8 cellular contexts compared by ENCODE assay signal in the genomic region with DNA sequence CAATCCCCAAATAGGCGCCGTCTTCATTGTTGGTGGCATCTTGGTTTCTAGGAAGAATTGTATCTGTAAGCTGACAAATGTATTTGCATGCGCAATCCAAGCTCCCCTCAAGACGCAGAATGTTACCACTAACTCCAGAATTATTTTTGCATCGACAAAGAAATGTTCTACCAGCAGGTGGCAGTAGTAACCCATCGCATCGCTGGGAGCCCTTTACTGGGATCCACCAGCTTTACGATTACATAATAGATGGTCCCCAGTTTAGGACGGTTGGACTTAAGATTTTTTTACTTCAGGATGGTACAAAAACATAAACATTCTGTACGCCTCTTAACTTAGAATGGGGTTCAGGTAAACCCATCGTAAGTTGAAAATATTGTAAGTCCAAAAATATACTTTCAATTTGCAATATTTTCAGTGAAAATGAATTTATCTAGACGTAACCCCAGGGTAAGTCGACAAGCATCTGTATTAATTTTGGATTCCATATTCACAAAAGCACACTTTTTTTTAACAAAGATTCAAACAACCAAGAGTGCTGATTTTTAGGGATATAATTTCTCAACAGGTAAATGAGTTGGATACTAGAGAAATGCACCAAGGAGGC.
DNase-seq lines count a peak whose midpoint lies in the region; ATAC-seq, FAIRE-seq and TF ChIP-seq lines count a peak whose summit lies in the region.

No MANE protein-coding gene starts in this region.

- BruUV-seq in Panc1 (replicated peaks; lab: Mats Ljungman, UMichigan) (no TSS peak), K562 (replicated peaks; lab: Mats Ljungman, UMichigan) (no TSS peak)

- POLR2A ChIA-PET in A549 (lab: Yijun Ruan, JAX): no interaction called here
- POLR2A ChIA-PET in Panc1 (lab: Charles Lee): no interaction called here
- POLR2A ChIA-PET in K562 (lab: Yijun Ruan, JAX): interaction anchor here (0.6 to 0.9 kb wide), 4 partner anchors 16 to 1522 kb away, joined by 3 to 4 read pairs (median 3); no protein-coding TSS in a partner anchor

- H4K20me1 ChIP-seq in K562 (replicated peaks; ENCODE audit: control insufficient read depth, insufficient read depth, low read length): no peaks in the 10 kb centered on the region

- H3K4me3 ChIP-seq in A549: no peak overlapping the region
- no peak overlapping the region for H3K4me3 ChIP-seq in Panc1 (ENCODE audit: low read depth in 2 of 2, low read length in 2 of 2)
- H3K4me3 ChIP-seq in K562: no peak overlapping the region

- peak; percentile 57 to 82; a peak in 4 of 6 replicates for ATAC-seq in A549
- ATAC-seq in Panc1: peak; percentile 66; the same call in 1 of the 2 replicates
- peak; percentile 76 for ATAC-seq in K562
- ATAC-seq in HG02678 (IDR thresholded peaks at IDR 0.05; ENCODE audit: unreplicated experiment): no peak

- intact Hi-C loops in Panc1 (cut with micrococcal nuclease; ENCODE audit: unreplicated experiment) (no loop called here), K562 (cut with micrococcal nuclease) (loop anchor here (10.0 kb wide), 1 partner anchor 1484 kb away; no protein-coding TSS in a partner anchor)

- peak; percentile 51 to 74 for DNase-seq in A549 (ENCODE audit: low read depth in 1 of 2, low spot score in 1 of 2)
- DNase-seq in KG1 (lab: John Stamatoyannopoulos, UW): peak; percentile 42
- peak; percentile 39 for DNase-seq in Panc1 (ENCODE audit: low read depth, low spot score)
- peak; percentile 67 to 78 (median 76) for DNase-seq in K562 (ENCODE audit: extremely low read depth in 1 of 4, low spot score in 3 of 4)
- peak; percentile 86 for DNase-seq in iPS-NIHi11 (ENCODE audit: low spot score)
- DNase-seq in stimulated activated CD4-positive, alpha-beta T cell treated with anti-CD3 and anti-CD28 coated beads, Interleukin-15, amount 100 ng/mL, for 48 hours (ENCODE audit: low read depth in 2 of 2): peak; percentile 4 to 22

- CTCF ChIA-PET in A549 (lab: Yijun Ruan, JAX): interaction anchor here (0.6 to 5.2 kb wide), 21 partner anchors 10 to 1337 kb away, joined by 3 to 98 read pairs (median 4); no protein-coding TSS in a partner anchor
- CTCF ChIA-PET in Panc1 (lab: Charles Lee): interaction anchor here (0.5 to 0.7 kb wide), 3 partner anchors 25 to 1975 kb away, joined by 3 to 8 read pairs (median 3); no protein-coding TSS in a partner anchor
- CTCF ChIA-PET in K562 (lab: Yijun Ruan, JAX; ENCODE audit: low intra/inter-chr PET ratio): no interaction called here

- no peaks in the 10 kb centered on the region for H3K9me3 ChIP-seq in A549
- H3K9me3 ChIP-seq in Panc1 (ENCODE audit: control insufficient read depth, insufficient read depth, low read depth, low read length): no peaks in the 10 kb centered on the region
- no peaks in the 10 kb centered on the region for H3K9me3 ChIP-seq in K562 (replicated peaks; ENCODE audit: control insufficient read depth, insufficient read depth, low read depth, low read length)

- H3K36me3 ChIP-seq in Panc1 (ENCODE audit: control insufficient read depth, insufficient read depth, low read length): no peaks in the 10 kb centered on the region
- no peaks in the 10 kb centered on the region for H3K36me3 ChIP-seq in K562 (ENCODE audit: control insufficient read depth, insufficient read depth, low read length)

- TF ChIP-seq CTCF in A549 (IDR thresholded peaks at IDR 0.05) (peak; percentile 84), GM12873 (IDR thresholded peaks at IDR 0.05; ENCODE audit: insufficient read depth, low read depth, low read length, missing control alignments) (peak; percentile 71), Panc1 (IDR thresholded peaks at IDR 0.05) (peak; percentile 93), K562 (IDR thresholded peaks at IDR 0.05 in 2 of 3, conservative IDR thresholded peaks at IDR 0.05 in 1 of 3; ENCODE audit: insufficient read depth in 2 of 3, low read depth in 1 of 3, low read length in 3 of 3) (peak; percentile 64 to 84 (median 70))

- 13% methylated on average over 13 of the region's 13 CpGs for WGBS in A549 (ENCODE audit: missing lambda C conversion rate)
- WGBS in K562 (ENCODE audit: insufficient coverage, low coverage, missing lambda C conversion rate): 4% methylated on average over 13 of the region's 13 CpGs

- H3K27ac ChIP-seq in A549 (no peak overlapping the region), Panc1 (ENCODE audit: low read length) (no peak overlapping the region), K562 (ENCODE audit: extremely low read depth, low read depth, low read length) (no peak overlapping the region)

- no peaks in the 10 kb centered on the region for H3K9me1 ChIP-seq in K562 (ENCODE audit: control insufficient read depth, insufficient read depth, low read length)

- H3K79me2 ChIP-seq in K562 (ENCODE audit: control insufficient read depth, insufficient read depth, low read length): no peaks in the 10 kb centered on the region

- TF ChIP-seq EP300 in A549 (IDR thresholded peaks at IDR 0.05) (no peak), K562 (IDR thresholded peaks at IDR 0.05; ENCODE audit: low read length) (no peak)

- TF ChIP-seq POLR2A in A549 (IDR thresholded peaks at IDR 0.05; ENCODE audit: low read length) (no peak), K562 (conservative IDR thresholded peaks at IDR 0.05) (no peak)

- FAIRE-seq in A549 (lab: Jason Lieb, UNC) (no peak), K562 (lab: Jason Lieb, UNC) (peak; percentile 97)

- H3K4me1 ChIP-seq in A549 (no peaks in the 10 kb centered on the region), Panc1 (ENCODE audit: control insufficient read depth, insufficient read depth, low read length) (no peaks in the 10 kb centered on the region; the same call in 1 of the 2 replicates), K562 (replicated peaks in 1 of 2; ENCODE audit: control insufficient read depth in 2 of 2, insufficient read depth in 2 of 2, low read length in 2 of 2) (no peaks in the 10 kb centered on the region)

- H3K4me2 ChIP-seq in A549 (0 out of 3 replicates have a peak overlapping the region, but pooled peaks have one; percentile 13), K562 (ENCODE audit: insufficient read depth, low read length) (no peak overlapping the region)

- in situ Hi-C loops in Panc1 (cut with HindIII; ENCODE audit: low pct_unique_long_range_greater_than_20kb, low sequenced_read_pairs) (no loop called here), K562 (cut with MboI) (no loop called here)

- no peaks in the 10 kb centered on the region for H3K27me3 ChIP-seq in Panc1 (ENCODE audit: control insufficient read depth, insufficient read depth, low read length)
- peaks cover 0 to 8% of the 10 kb centered on the region in 2 experiments; a peak in 2 of 5 replicates for H3K27me3 ChIP-seq in K562 (ENCODE audit: control insufficient read depth in 2 of 2, insufficient read depth in 2 of 2, low read length in 2 of 2)

- no peak overlapping the region for H3K9ac ChIP-seq in K562 (ENCODE audit: insufficient read depth in 1 of 2, low read depth in 2 of 2, low read length in 2 of 2)

- no peak overlapping the region for H2AFZ ChIP-seq in K562 (ENCODE audit: low read depth, low read length)

- TF ChIP-seq RAD21 in A549 (conservative IDR thresholded peaks at IDR 0.05 in 1 of 2, IDR thresholded peaks at IDR 0.05 in 1 of 2) (peak; percentile 88 to 91), K562 (CRISPR knock-in tag; conservative IDR thresholded peaks at IDR 0.05 in 1 of 2, IDR thresholded peaks at IDR 0.05 in 1 of 2) (peak; percentile 71 to 85)

TF ChIP-seq in A549, 52 proteins besides CTCF, POLR2A, EP300 and RAD21:
- no peak for TF ChIP-seq SREBF2 (IDR thresholded peaks at IDR 0.05)
- peak; percentile 74 for TF ChIP-seq SMC3 (IDR thresholded peaks at IDR 0.05)
- TF ChIP-seq CEBPB (IDR thresholded peaks at IDR 0.05): peak in 1 of 2 experiments; percentile 61; a peak in 2 of 4 replicates

TF ChIP-seq in K562, 482 proteins besides CTCF, POLR2A, EP300 and RAD21:
- TF ChIP-seq CEBPB (tag; IDR thresholded peaks at IDR 0.05) (peak; percentile 67; the same call in 1 of the 2 replicates), ARID2 (IDR thresholded peaks at IDR 0.05) (0 out of 2 replicates have a peak, but pooled peaks have one; percentile 31), BRF1 (IDR thresholded peaks at IDR 0.05; ENCODE audit: borderline replicate concordance, extremely low read depth, insufficient read length) (no peak), SMC3 (conservative IDR thresholded peaks at IDR 0.05; ENCODE audit: insufficient read depth, low read depth, low read length) (peak; percentile 78), STAG1 (CRISPR knock-in tag; IDR thresholded peaks at IDR 0.05; ENCODE audit: borderline replicate concordance) (peak; percentile 60; the same call in 1 of the 2 replicates), CEBPG (CRISPR knock-in tag; IDR thresholded peaks at IDR 0.05) (no peak), CEBPG (tag; conservative IDR thresholded peaks at IDR 0.05 in 1 of 2, IDR thresholded peaks at IDR 0.05 in 1 of 2) (peak; percentile 46 to 74; a peak in 3 of 4 replicates), SMAD1 (IDR thresholded peaks at IDR 0.05; ENCODE audit: low read depth, low read length, partially characterized antibody) (peak; percentile 82), RFX5 (IDR thresholded peaks at IDR 0.05; ENCODE audit: low read depth, low read length) (0 out of 2 replicates have a peak, but pooled peaks have one; percentile 24), KAT7 (CRISPR knock-in tag; IDR thresholded peaks at IDR 0.05; ENCODE audit: borderline replicate concordance) (no peak)
TF ChIP-seq in K562: peak in this region for 7.

Comparison
In these comparisons a context has a peak if more than half of its experiments do, and no peak if none do; other contexts are left out.
1. DNase-seq: peak in every context shown above with its lines; median percentile 86 in iPS-NIHi11; 76 in K562; 62 in A549; 42 in KG1; 39 in Panc1; 13 in stimulated activated CD4-positive, alpha-beta T cell treated with anti-CD3 and anti-CD28 coated beads, Interleukin-15, amount 100 ng/mL, for 48 hours.
2. Of the 35 proteins assayed by ChIP-seq in both K562 and A549: peak only in K562: RFX5; only in A549: none; in both: CTCF, RAD21 and SMC3; in neither: 30; mixed calls (peak in some experiments, not most) for 1.